20 cellular contexts compared by ENCODE assay signal in the genomic region with DNA sequence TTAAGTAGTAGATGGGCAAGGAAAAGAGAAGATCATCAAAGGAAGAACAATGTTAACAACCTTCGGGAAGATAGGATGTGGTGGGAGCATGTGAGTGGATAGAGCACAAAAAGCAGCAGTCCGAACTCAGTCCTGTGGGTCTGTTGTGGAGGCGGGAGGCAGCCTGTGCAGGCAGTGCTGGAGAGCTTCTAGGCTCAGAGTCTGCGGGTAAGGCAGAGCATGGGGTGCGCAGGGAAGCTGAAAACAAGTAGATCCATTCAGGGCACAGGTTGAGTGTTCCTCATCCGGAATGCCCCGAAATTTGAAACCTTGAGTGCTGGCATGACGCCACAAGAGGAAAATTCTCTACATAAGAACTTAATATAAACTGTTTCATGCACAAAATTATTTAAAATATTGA.
"Had no signal": no experiment of that assay in that cellular context is flagged by ENCODE, and none has a peak within 500 bp of the region (broad histone marks: within the 10 kb centered on the region; RNA-seq: fewer than 3 reads in every experiment).

No MANE protein-coding gene starts in this region.

- H3K36me3 ChIP-seq: neutrophil, right lobe of liver, thyroid gland, upper lobe of left lung, uterus had no signal

- H3K27ac ChIP-seq: foreskin keratinocyte, neutrophil, psoas muscle, right lobe of liver, suprapubic skin, thyroid gland, upper lobe of left lung, uterus had no signal

- DNase-seq: dermis blood vessel endothelial cell; erythroblast; foreskin keratinocyte; hippocampal formation; left colon; left ventricle myocardium superior; mesendoderm; naive B cell; psoas muscle; retina; right lobe of liver; stimulated activated CD4-positive, alpha-beta T cell treated with anti-CD3 and anti-CD28 coated beads, Interleukin-4, amount 100 ng/mL, for 1 hour; stimulated activated CD8-positive, alpha-beta memory T cell treated with anti-CD3 and anti-CD28 coated beads, Interleukin-4, amount 100 ng/mL, for 48 hours; stimulated activated naive CD8-positive, alpha-beta T cell treated with anti-CD3 and anti-CD28 coated beads, Interleukin-15, Interleukin-2, amounts not matched to agents 100 U/mL and 50 U/mL, for 24 hours; thyroid gland; upper lobe of left lung; uterus had no signal

- H3K27me3 ChIP-seq: foreskin keratinocyte, neutrophil, right lobe of liver, suprapubic skin, thyroid gland, upper lobe of left lung, uterus had no signal

- H3K4me1 ChIP-seq: foreskin keratinocyte, psoas muscle, right lobe of liver, suprapubic skin, thyroid gland, upper lobe of left lung, uterus had no signal

- H3K4me3 ChIP-seq: lung, psoas muscle, right lobe of liver, suprapubic skin, thyroid gland, upper lobe of left lung, uterus had no signal

- H3K9me3 ChIP-seq: neutrophil, psoas muscle, right lobe of liver, suprapubic skin, thyroid gland, upper lobe of left lung had no signal
